In genomic region chr2:144426981-144427479, GRCh38 we compare ENCODE assay signal across 10 cellular contexts.
DNase-seq lines count a peak whose midpoint lies in the region; ATAC-seq and TF ChIP-seq lines count a peak whose summit lies in the region.
"Had no signal": no experiment of that assay in that cellular context is flagged by ENCODE, and none has a peak within 500 bp of the region (broad histone marks: within the 10 kb centered on the region; RNA-seq: fewer than 3 reads in every experiment).

No MANE protein-coding gene starts in this region.

- 28 to 38% methylated on average over 4 of the region's 4 CpGs for WGBS in lung, 2 donors

- TF ChIP-seq CTCF in coronary artery (IDR thresholded peaks at IDR 0.05) (no peak), lung (IDR thresholded peaks at IDR 0.05; ENCODE audit: control extremely low read depth, extremely low read depth) (no peak), thoracic aorta (IDR thresholded peaks at IDR 0.05) (no peak)

- DNase-seq in LHCN-M2 (ENCODE audit: low read depth) (peak; percentile 58), coronary artery (ENCODE audit: low spot score) (no peak), lung (ENCODE audit: low spot score) (no peak), thoracic aorta (ENCODE audit: low spot score) (no peak), NCI-H2081 treated with DMSO at 0.1 percent for 48 hours (lab: John Stamatoyannopoulos, UW) (no peak), NCI-H146 (lab: John Stamatoyannopoulos, UW) (no peak)
- DNase-seq in activated CD4-positive, alpha-beta T cell treated with anti-CD3 and anti-CD28 coated beads for 4 hours, result no peak
- DNase-seq: activated effector memory CD4-positive, alpha-beta T cell treated with anti-CD3 and anti-CD28 coated beads, Interleukin-2, amount 50 U/mL, for 16 hours had no signal

- H3K4me1 ChIP-seq in lung (ENCODE audit: control insufficient read depth in 2 of 2, insufficient read depth in 2 of 2, low read length in 2 of 2), result peaks cover 1 to 16% of the 10 kb centered on the region in 2 donors
- H3K4me1 ChIP-seq in thoracic aorta (ENCODE audit: control insufficient read depth in 1 of 2, low read depth in 2 of 2), result peaks cover 38 to 61% of the 10 kb centered on the region in 2 donors

- ATAC-seq in lung (ENCODE audit: insufficient read depth, low FRiP score) (peak; percentile 77), thoracic aorta (ENCODE audit: insufficient number of reproducible peaks, low FRiP score, low read depth) (no peak), HG02938 (IDR thresholded peaks at IDR 0.05; ENCODE audit: unreplicated experiment) (no peak)
- ATAC-seq: GM12878 had no signal

- H3K9me3 ChIP-seq in lung (ENCODE audit: control insufficient read depth in 2 of 2, insufficient read depth in 1 of 2, low read length in 1 of 2), result no peaks in the 10 kb centered on the region
- no peaks in the 10 kb centered on the region for H3K9me3 ChIP-seq in thoracic aorta

- H3K27ac ChIP-seq in coronary artery (peak overlapping the region; percentile 12 to 26), lung (ENCODE audit: low read depth in 1 of 2, low read length in 1 of 2) (peak overlapping the region; percentile 33 to 73), thoracic aorta (peak overlapping the region; percentile 33 to 45)

- H3K27me3 ChIP-seq in lung (ENCODE audit: control insufficient read depth, insufficient read depth) (no peaks in the 10 kb centered on the region), thoracic aorta (replicated peaks; ENCODE audit: insufficient read depth) (no peaks in the 10 kb centered on the region)

- H3K36me3 ChIP-seq in lung (ENCODE audit: control insufficient read depth in 2 of 2, insufficient read depth in 2 of 2, low read length in 2 of 2) (peaks cover 0 to 3% of the 10 kb centered on the region in 2 donors), thoracic aorta (peaks cover 4% of the 10 kb centered on the region)

- H3K4me3 ChIP-seq in coronary artery (no peak overlapping the region), lung (no peak overlapping the region), thoracic aorta (no peak overlapping the region)
- H3K4me3 ChIP-seq: GM12878 had no signal
